Comparison of ENCODE assay signal across 1 cellular context in the genomic region with DNA sequence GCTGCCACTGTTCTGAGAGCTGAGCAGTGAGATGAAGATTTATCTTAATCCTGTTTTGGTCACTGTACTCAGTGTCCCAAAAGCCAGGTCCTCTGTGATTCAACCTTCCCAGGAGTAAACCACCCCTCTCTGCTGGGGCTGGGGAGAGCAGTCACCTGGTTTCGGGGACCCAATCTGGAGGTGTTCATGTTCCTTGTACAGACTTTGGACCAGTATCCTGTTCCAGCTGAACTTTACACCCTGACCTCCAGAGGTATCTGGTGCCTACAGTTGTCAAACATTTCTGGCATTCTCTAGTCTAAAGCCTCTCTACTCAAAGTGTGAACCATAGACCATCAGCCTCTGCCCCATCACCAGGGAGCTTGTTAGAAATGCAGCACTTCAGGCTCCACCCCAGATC.
A peak's percentile ranks its signal among the peaks of the same experiment; 100 is the strongest.
TF ChIP-seq lines count a peak whose summit lies in the region.

No MANE protein-coding gene starts in this region.

TF ChIP-seq in HepG2, 621 proteins besides CTCF, POLR2A, EP300 and RAD21 (continued from another document and continues in another):
- TF ChIP-seq, protein P1, sequence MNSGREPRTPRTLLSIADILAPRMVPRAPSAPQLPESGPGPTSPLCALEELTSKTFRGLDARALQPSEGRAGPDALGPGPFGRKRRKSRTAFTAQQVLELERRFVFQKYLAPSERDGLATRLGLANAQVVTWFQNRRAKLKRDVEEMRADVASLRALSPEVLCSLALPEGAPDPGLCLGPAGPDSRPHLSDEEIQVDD (CRISPR knock-in tag; IDR thresholded peaks at IDR 0.05; ENCODE audit: borderline replicate concordance): no peak
- no peak for TF ChIP-seq CBX2 (IDR thresholded peaks at IDR 0.05; ENCODE audit: low read depth, low read length)
- no peak for TF ChIP-seq CBX2 (CRISPR knock-in tag; IDR thresholded peaks at IDR 0.05; ENCODE audit: low read depth)
- TF ChIP-seq ZNF607 (CRISPR knock-in tag; IDR thresholded peaks at IDR 0.05; ENCODE audit: borderline replicate concordance): no peak
- TF ChIP-seq NKX3-1 (CRISPR knock-in tag; IDR thresholded peaks at IDR 0.05): no peak
- no peak for TF ChIP-seq U2AF1 (optimal IDR thresholded peaks at IDR 0.05; ENCODE audit: low read depth, low read length)
- TF ChIP-seq, protein P2, sequence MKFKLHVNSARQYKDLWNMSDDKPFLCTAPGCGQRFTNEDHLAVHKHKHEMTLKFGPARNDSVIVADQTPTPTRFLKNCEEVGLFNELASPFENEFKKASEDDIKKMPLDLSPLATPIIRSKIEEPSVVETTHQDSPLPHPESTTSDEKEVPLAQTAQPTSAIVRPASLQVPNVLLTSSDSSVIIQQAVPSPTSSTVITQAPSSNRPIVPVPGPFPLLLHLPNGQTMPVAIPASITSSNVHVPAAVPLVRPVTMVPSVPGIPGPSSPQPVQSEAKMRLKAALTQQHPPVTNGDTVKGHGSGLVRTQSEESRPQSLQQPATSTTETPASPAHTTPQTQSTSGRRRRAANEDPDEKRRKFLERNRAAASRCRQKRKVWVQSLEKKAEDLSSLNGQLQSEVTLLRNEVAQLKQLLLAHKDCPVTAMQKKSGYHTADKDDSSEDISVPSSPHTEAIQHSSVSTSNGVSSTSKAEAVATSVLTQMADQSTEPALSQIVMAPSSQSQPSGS (CRISPR knock-in tag; IDR thresholded peaks at IDR 0.05): no peak; the same call in 1 of the 2 replicates
- TF ChIP-seq, protein P3, sequence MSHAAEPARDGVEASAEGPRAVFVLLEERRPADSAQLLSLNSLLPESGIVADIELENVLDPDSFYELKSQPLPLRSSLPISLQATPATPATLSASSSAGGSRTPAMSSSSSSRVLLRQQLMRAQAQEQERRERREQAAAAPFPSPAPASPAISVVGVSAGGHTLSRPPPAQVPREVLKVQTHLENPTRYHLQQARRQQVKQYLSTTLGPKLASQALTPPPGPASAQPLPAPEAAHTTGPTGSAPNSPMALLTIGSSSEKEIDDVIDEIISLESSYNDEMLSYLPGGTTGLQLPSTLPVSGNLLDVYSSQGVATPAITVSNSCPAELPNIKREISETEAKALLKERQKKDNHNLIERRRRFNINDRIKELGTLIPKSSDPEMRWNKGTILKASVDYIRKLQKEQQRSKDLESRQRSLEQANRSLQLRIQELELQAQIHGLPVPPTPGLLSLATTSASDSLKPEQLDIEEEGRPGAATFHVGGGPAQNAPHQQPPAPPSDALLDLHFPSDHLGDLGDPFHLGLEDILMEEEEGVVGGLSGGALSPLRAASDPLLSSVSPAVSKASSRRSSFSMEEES (CRISPR knock-in tag; IDR thresholded peaks at IDR 0.05): peak; percentile 56; the same call in 1 of the 2 replicates
- TF ChIP-seq ZNF446 (CRISPR knock-in tag; IDR thresholded peaks at IDR 0.05): no peak
- no peak for TF ChIP-seq FOXM1 (CRISPR knock-in tag; IDR thresholded peaks at IDR 0.05)
- no peak for TF ChIP-seq RFX5 (IDR thresholded peaks at IDR 0.05; ENCODE audit: low read depth, low read length)
- TF ChIP-seq, protein P4, sequence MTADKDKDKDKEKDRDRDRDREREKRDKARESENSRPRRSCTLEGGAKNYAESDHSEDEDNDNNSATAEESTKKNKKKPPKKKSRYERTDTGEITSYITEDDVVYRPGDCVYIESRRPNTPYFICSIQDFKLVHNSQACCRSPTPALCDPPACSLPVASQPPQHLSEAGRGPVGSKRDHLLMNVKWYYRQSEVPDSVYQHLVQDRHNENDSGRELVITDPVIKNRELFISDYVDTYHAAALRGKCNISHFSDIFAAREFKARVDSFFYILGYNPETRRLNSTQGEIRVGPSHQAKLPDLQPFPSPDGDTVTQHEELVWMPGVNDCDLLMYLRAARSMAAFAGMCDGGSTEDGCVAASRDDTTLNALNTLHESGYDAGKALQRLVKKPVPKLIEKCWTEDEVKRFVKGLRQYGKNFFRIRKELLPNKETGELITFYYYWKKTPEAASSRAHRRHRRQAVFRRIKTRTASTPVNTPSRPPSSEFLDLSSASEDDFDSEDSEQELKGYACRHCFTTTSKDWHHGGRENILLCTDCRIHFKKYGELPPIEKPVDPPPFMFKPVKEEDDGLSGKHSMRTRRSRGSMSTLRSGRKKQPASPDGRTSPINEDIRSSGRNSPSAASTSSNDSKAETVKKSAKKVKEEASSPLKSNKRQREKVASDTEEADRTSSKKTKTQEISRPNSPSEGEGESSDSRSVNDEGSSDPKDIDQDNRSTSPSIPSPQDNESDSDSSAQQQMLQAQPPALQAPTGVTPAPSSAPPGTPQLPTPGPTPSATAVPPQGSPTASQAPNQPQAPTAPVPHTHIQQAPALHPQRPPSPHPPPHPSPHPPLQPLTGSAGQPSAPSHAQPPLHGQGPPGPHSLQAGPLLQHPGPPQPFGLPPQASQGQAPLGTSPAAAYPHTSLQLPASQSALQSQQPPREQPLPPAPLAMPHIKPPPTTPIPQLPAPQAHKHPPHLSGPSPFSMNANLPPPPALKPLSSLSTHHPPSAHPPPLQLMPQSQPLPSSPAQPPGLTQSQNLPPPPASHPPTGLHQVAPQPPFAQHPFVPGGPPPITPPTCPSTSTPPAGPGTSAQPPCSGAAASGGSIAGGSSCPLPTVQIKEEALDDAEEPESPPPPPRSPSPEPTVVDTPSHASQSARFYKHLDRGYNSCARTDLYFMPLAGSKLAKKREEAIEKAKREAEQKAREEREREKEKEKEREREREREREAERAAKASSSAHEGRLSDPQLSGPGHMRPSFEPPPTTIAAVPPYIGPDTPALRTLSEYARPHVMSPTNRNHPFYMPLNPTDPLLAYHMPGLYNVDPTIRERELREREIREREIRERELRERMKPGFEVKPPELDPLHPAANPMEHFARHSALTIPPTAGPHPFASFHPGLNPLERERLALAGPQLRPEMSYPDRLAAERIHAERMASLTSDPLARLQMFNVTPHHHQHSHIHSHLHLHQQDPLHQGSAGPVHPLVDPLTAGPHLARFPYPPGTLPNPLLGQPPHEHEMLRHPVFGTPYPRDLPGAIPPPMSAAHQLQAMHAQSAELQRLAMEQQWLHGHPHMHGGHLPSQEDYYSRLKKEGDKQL (CRISPR knock-in tag; IDR thresholded peaks at IDR 0.05; ENCODE audit: low read depth): no peak
- no peak for TF ChIP-seq TEAD2 (CRISPR knock-in tag; IDR thresholded peaks at IDR 0.05)
- TF ChIP-seq ZNF670 (CRISPR knock-in tag; IDR thresholded peaks at IDR 0.05; ENCODE audit: borderline replicate concordance): no peak
- TF ChIP-seq KAT7 (CRISPR knock-in tag; IDR thresholded peaks at IDR 0.05; ENCODE audit: borderline replicate concordance): no peak
- no peak for TF ChIP-seq ATM (IDR thresholded peaks at IDR 0.05; ENCODE audit: borderline replicate concordance)
- TF ChIP-seq SAP130 (CRISPR knock-in tag; IDR thresholded peaks at IDR 0.05; ENCODE audit: low read depth): peak; percentile 33; the same call in 1 of the 2 replicates
- TF ChIP-seq ZNF709 (CRISPR knock-in tag; IDR thresholded peaks at IDR 0.05): no peak
- TF ChIP-seq, protein P5, sequence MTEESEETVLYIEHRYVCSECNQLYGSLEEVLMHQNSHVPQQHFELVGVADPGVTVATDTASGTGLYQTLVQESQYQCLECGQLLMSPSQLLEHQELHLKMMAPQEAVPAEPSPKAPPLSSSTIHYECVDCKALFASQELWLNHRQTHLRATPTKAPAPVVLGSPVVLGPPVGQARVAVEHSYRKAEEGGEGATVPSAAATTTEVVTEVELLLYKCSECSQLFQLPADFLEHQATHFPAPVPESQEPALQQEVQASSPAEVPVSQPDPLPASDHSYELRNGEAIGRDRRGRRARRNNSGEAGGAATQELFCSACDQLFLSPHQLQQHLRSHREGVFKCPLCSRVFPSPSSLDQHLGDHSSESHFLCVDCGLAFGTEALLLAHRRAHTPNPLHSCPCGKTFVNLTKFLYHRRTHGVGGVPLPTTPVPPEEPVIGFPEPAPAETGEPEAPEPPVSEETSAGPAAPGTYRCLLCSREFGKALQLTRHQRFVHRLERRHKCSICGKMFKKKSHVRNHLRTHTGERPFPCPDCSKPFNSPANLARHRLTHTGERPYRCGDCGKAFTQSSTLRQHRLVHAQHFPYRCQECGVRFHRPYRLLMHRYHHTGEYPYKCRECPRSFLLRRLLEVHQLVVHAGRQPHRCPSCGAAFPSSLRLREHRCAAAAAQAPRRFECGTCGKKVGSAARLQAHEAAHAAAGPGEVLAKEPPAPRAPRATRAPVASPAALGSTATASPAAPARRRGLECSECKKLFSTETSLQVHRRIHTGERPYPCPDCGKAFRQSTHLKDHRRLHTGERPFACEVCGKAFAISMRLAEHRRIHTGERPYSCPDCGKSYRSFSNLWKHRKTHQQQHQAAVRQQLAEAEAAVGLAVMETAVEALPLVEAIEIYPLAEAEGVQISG (CRISPR knock-in tag; IDR thresholded peaks at IDR 0.05): peak; percentile 50; the same call in 1 of the 2 replicates
- no peak for TF ChIP-seq ZNF367 (CRISPR knock-in tag; IDR thresholded peaks at IDR 0.05; ENCODE audit: borderline replicate concordance)
- 0 out of 2 replicates have a peak, but pooled peaks have one; percentile 54 for TF ChIP-seq ZSCAN29 (CRISPR knock-in tag; conservative IDR thresholded peaks at IDR 0.05)
- TF ChIP-seq NCOA5 (CRISPR knock-in tag; IDR thresholded peaks at IDR 0.05): no peak
- TF ChIP-seq, protein P6, sequence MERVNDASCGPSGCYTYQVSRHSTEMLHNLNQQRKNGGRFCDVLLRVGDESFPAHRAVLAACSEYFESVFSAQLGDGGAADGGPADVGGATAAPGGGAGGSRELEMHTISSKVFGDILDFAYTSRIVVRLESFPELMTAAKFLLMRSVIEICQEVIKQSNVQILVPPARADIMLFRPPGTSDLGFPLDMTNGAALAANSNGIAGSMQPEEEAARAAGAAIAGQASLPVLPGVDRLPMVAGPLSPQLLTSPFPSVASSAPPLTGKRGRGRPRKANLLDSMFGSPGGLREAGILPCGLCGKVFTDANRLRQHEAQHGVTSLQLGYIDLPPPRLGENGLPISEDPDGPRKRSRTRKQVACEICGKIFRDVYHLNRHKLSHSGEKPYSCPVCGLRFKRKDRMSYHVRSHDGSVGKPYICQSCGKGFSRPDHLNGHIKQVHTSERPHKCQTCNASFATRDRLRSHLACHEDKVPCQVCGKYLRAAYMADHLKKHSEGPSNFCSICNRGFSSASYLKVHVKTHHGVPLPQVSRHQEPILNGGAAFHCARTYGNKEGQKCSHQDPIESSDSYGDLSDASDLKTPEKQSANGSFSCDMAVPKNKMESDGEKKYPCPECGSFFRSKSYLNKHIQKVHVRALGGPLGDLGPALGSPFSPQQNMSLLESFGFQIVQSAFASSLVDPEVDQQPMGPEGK (CRISPR knock-in tag; IDR thresholded peaks at IDR 0.05): no peak
- TF ChIP-seq NBN (conservative IDR thresholded peaks at IDR 0.05): no peak
- TF ChIP-seq, protein P7, sequence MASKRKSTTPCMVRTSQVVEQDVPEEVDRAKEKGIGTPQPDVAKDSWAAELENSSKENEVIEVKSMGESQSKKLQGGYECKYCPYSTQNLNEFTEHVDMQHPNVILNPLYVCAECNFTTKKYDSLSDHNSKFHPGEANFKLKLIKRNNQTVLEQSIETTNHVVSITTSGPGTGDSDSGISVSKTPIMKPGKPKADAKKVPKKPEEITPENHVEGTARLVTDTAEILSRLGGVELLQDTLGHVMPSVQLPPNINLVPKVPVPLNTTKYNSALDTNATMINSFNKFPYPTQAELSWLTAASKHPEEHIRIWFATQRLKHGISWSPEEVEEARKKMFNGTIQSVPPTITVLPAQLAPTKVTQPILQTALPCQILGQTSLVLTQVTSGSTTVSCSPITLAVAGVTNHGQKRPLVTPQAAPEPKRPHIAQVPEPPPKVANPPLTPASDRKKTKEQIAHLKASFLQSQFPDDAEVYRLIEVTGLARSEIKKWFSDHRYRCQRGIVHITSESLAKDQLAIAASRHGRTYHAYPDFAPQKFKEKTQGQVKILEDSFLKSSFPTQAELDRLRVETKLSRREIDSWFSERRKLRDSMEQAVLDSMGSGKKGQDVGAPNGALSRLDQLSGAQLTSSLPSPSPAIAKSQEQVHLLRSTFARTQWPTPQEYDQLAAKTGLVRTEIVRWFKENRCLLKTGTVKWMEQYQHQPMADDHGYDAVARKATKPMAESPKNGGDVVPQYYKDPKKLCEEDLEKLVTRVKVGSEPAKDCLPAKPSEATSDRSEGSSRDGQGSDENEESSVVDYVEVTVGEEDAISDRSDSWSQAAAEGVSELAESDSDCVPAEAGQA (IDR thresholded peaks at IDR 0.05; ENCODE audit: low read depth): no peak
- TF ChIP-seq, protein P7 (CRISPR knock-in tag; IDR thresholded peaks at IDR 0.05; ENCODE audit: borderline replicate concordance): no peak
- peak; percentile 69 for TF ChIP-seq XRCC5 (optimal IDR thresholded peaks at IDR 0.05; ENCODE audit: low read length)
- peak; percentile 56; the same call in 1 of the 2 replicates for TF ChIP-seq NCOA2 (CRISPR knock-in tag; IDR thresholded peaks at IDR 0.05)
- TF ChIP-seq ZNF232 (CRISPR knock-in tag; IDR thresholded peaks at IDR 0.05; ENCODE audit: borderline replicate concordance): peak; percentile 34; the same call in 1 of the 2 replicates
- TF ChIP-seq, protein P8, sequence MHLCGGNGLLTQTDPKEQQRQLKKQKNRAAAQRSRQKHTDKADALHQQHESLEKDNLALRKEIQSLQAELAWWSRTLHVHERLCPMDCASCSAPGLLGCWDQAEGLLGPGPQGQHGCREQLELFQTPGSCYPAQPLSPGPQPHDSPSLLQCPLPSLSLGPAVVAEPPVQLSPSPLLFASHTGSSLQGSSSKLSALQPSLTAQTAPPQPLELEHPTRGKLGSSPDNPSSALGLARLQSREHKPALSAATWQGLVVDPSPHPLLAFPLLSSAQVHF (CRISPR knock-in tag; IDR thresholded peaks at IDR 0.05): no peak
- TF ChIP-seq THYN1 (CRISPR knock-in tag; IDR thresholded peaks at IDR 0.05; ENCODE audit: borderline replicate concordance, low read depth): no peak
- peak; percentile 33; the same call in 1 of the 2 replicates for TF ChIP-seq HMG20A (CRISPR knock-in tag; IDR thresholded peaks at IDR 0.05; ENCODE audit: borderline replicate concordance)
- TF ChIP-seq STAT5B (CRISPR knock-in tag; IDR thresholded peaks at IDR 0.05): no peak
